18 cellular contexts compared by ENCODE assay signal in genomic region chr2:221293949-221294736, GRCh38.
"Had no signal": no experiment of that assay in that cellular context is flagged by ENCODE, and none has a peak within 500 bp of the region (broad histone marks: within the 10 kb centered on the region; RNA-seq: fewer than 3 reads in every experiment).

No MANE protein-coding gene starts in this region.

- H3K36me3 ChIP-seq: tibial nerve, vagina had no signal

- H3K9me3 ChIP-seq: tibial nerve, vagina had no signal

- ATAC-seq: activated naive CD4-positive, alpha-beta T cell treated with anti-CD3 and anti-CD28 coated beads, Interleukin-2, amount 50 U/mL, for 72 hours; activated T-cell treated with anti-CD3 and anti-CD28 coated beads, Interleukin-2, amount 50 U/mL, for 4 hours had no signal

- H3K4me3 Mint-ChIP-seq: activated CD4-positive, alpha-beta memory T cell treated with anti-CD3 and anti-CD28 coated beads for 36 hours; activated T-cell treated with anti-CD3 and anti-CD28 coated beads, Interleukin-2, amount 50 U/mL, for 4 hours; brain; dendritic cell treated with granulocyte-macrophage colony-stimulating factor and Interleukin-4, amounts not matched to agents 40 ng/mL and 50 ng/mL, for 4 days; endodermal cell; immature natural killer cell; nephron progenitor cell; stimulated activated naive B cell treated with anti-CD40 and anti-IgM and Interleukin-4, amounts not matched to agents 10 μg/mL and 1 μg/mL and 100 μg/mL, for 72 hours had no signal

- H3K27ac Mint-ChIP-seq: activated CD4-positive, alpha-beta memory T cell treated with anti-CD3 and anti-CD28 coated beads for 36 hours; activated naive CD4-positive, alpha-beta T cell treated with anti-CD3 and anti-CD28 coated beads, Interleukin-2, amount 50 U/mL, for 72 hours; brain; dendritic cell treated with granulocyte-macrophage colony-stimulating factor and Interleukin-4, amounts not matched to agents 40 ng/mL and 50 ng/mL, for 4 days; endodermal cell; immature natural killer cell; nephron progenitor cell; stimulated activated naive B cell treated with anti-CD40 and anti-IgM and Interleukin-4, amounts not matched to agents 10 μg/mL and 1 μg/mL and 100 μg/mL, for 72 hours had no signal

- H3K4me1 ChIP-seq: parathyroid adenoma, tibial nerve, vagina had no signal

- H3K36me3 Mint-ChIP-seq: activated CD4-positive, alpha-beta memory T cell treated with anti-CD3 and anti-CD28 coated beads for 36 hours; activated naive CD4-positive, alpha-beta T cell treated with anti-CD3 and anti-CD28 coated beads, Interleukin-2, amount 50 U/mL, for 72 hours; brain; immature natural killer cell; stimulated activated naive B cell treated with anti-CD40 and anti-IgM and Interleukin-4, amounts not matched to agents 10 μg/mL and 1 μg/mL and 100 μg/mL, for 72 hours had no signal

- H3K27me3 Mint-ChIP-seq: brain; dendritic cell treated with granulocyte-macrophage colony-stimulating factor and Interleukin-4, amounts not matched to agents 40 ng/mL and 50 ng/mL, for 4 days had no signal

- H3K4me3 ChIP-seq: tibial nerve, vagina had no signal

- DNase-seq: activated CD4-positive, alpha-beta memory T cell treated with anti-CD3 and anti-CD28 coated beads for 36 hours; activated effector memory CD4-positive, alpha-beta T cell treated with anti-CD3 and anti-CD28 coated beads, Interleukin-2, amount 50 U/mL, for 16 hours; activated T-cell treated with anti-CD3 and anti-CD28 coated beads, Interleukin-2, amount 50 U/mL, for 4 hours; amniotic stem cell; endodermal cell; erythroblast; hippocampal formation; immature natural killer cell; mammary epithelial cell; nephron progenitor cell; small intestine; stimulated activated naive B cell treated with anti-CD40 and anti-IgM and Interleukin-4, amounts not matched to agents 10 μg/mL and 1 μg/mL and 100 μg/mL, for 72 hours had no signal

- H3K9me3 Mint-ChIP-seq: activated CD4-positive, alpha-beta memory T cell treated with anti-CD3 and anti-CD28 coated beads for 36 hours; activated naive CD4-positive, alpha-beta T cell treated with anti-CD3 and anti-CD28 coated beads, Interleukin-2, amount 50 U/mL, for 72 hours; activated T-cell treated with anti-CD3 and anti-CD28 coated beads, Interleukin-2, amount 50 U/mL, for 4 hours; dendritic cell treated with granulocyte-macrophage colony-stimulating factor and Interleukin-4, amounts not matched to agents 40 ng/mL and 50 ng/mL, for 4 days; endodermal cell; immature natural killer cell; nephron progenitor cell; stimulated activated naive B cell treated with anti-CD40 and anti-IgM and Interleukin-4, amounts not matched to agents 10 μg/mL and 1 μg/mL and 100 μg/mL, for 72 hours had no signal
